Comparison of ENCODE assay signal across 10 cellular contexts in the genomic region with DNA sequence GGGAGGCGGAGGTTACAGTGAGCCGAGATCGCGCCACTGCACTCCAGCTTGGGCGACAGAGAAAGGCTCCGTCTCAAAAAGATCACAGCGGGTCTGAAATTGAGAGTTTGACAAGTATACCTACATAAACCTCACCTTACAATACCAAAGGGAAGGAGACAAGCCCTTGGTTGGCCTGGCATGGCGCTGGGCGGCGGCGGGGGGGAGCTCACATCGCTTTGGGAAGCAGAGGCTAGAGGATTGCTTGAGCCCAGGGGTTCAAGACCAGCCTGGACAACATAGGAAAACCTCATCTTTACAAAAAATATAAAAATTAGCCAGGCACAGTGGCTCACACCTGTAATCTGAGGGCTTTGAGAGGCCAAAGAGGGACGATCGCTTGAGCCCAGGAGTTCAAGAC. TPM values are rescaled to one million over a fixed set of nuclear protein-coding genes. Genes with fewer than 3 reads are reported as not detected.
DNase-seq lines count a peak whose midpoint lies in the region; ATAC-seq and TF ChIP-seq lines count a peak whose summit lies in the region.
"Had no signal": no experiment of that assay in that cellular context is flagged by ENCODE, and none has a peak within 500 bp of the region (broad histone marks: within the 10 kb centered on the region; RNA-seq: fewer than 3 reads in every experiment).

No MANE protein-coding gene starts in this region.

- peak overlapping the region; percentile 97 for H3K4me3 ChIP-seq in BE2C (ENCODE audit: low read depth, low read length)
- peak overlapping the region; percentile 95 for H3K4me3 ChIP-seq in HFF-Myc (replicated peaks; ENCODE audit: low read depth, low read length)

- no peaks in the 10 kb centered on the region; the same call in 1 of the 2 replicates for H3K36me3 ChIP-seq in BE2C

- H3K9me3 ChIP-seq in BE2C = no peaks in the 10 kb centered on the region

- H3K36me3 Mint-ChIP-seq in activated naive CD4-positive, alpha-beta T cell treated with anti-CD3 and anti-CD28 coated beads, Interleukin-2, amount 50 U/mL, for 72 hours = peaks cover 10% of the 10 kb centered on the region in 2 donors
- H3K36me3 Mint-ChIP-seq in memory B cell (no peaks in the 10 kb centered on the region), CD14-positive monocyte (peaks cover 0 to 4% of the 10 kb centered on the region in 2 donors)

- ATAC-seq in activated naive CD4-positive, alpha-beta T cell treated with anti-CD3 and anti-CD28 coated beads, Interleukin-2, amount 50 U/mL, for 72 hours = no peak
- no peak for ATAC-seq in memory B cell (ENCODE audit: low read depth)
- ATAC-seq in HG02571 (IDR thresholded peaks at IDR 0.05; ENCODE audit: unreplicated experiment) = no peak

- peak overlapping the region; percentile 84 to 97 for H3K27ac Mint-ChIP-seq in activated naive CD4-positive, alpha-beta T cell treated with anti-CD3 and anti-CD28 coated beads, Interleukin-2, amount 50 U/mL, for 72 hours
- H3K27ac Mint-ChIP-seq in memory B cell (no peak overlapping the region), CD14-positive monocyte (no peak overlapping the region)

- H3K9me3 Mint-ChIP-seq in activated naive CD4-positive, alpha-beta T cell treated with anti-CD3 and anti-CD28 coated beads, Interleukin-2, amount 50 U/mL, for 72 hours = no peaks in the 10 kb centered on the region
- no peaks in the 10 kb centered on the region for H3K9me3 Mint-ChIP-seq in memory B cell
- peaks cover 0 to 1% (median 0%) of the 10 kb centered on the region in 7 donors for H3K9me3 Mint-ChIP-seq in CD14-positive monocyte

- intact Hi-C loops in CD14-positive monocyte (cut with micrococcal nuclease) = loop anchor here in 1 of 2 donors (10.0 kb wide), 1 partner anchor 450 kb away; a partner anchor contains a TSS

- H3K4me1 ChIP-seq in BE2C = no peaks in the 10 kb centered on the region

- H3K27me3 Mint-ChIP-seq in memory B cell (no peaks in the 10 kb centered on the region), CD14-positive monocyte (ENCODE audit: low read depth in 3 of 3) (peaks cover 1 to 4% (median 2%) of the 10 kb centered on the region in 3 donors)

- H3K4me1 Mint-ChIP-seq in memory B cell = peaks cover 19% of the 10 kb centered on the region
- peaks cover 36% of the 10 kb centered on the region for H3K4me1 Mint-ChIP-seq in CD14-positive monocyte

- H3K4me3 Mint-ChIP-seq in memory B cell (peak overlapping the region; percentile 87), CD14-positive monocyte (no peak overlapping the region)

- H3K27me3 ChIP-seq in BE2C = no peaks in the 10 kb centered on the region

- DNase-seq in BE2C (no peak), HFF-Myc (ENCODE audit: extremely low read depth, low read depth) (no peak), memory B cell (ENCODE audit: low spot score in 2 of 2) (no peak), iPS-NIHi7 (ENCODE audit: extremely low spot score) (no peak), CD14-positive monocyte (ENCODE audit: low spot score) (no peak), NCI-H1105 (lab: John Stamatoyannopoulos, UW) (no peak)
- no peak for DNase-seq in activated naive CD4-positive, alpha-beta T cell treated with anti-CD3 and anti-CD28 coated beads, Interleukin-2, amount 50 U/mL, for 72 hours (ENCODE audit: low spot score in 2 of 2)
- DNase-seq: EL had no signal

- TF ChIP-seq CTCF in BE2C (IDR thresholded peaks at IDR 0.05; ENCODE audit: low read depth, low read length) = no peak
- no peak for TF ChIP-seq CTCF in HFF-Myc (IDR thresholded peaks at IDR 0.05; ENCODE audit: low read depth, low read length, missing control alignments)
- TF ChIP-seq CTCF in CD14-positive monocyte (IDR thresholded peaks at IDR 0.05) = no peak

RNA-seq across cellular contexts. Expression of a gene that starts 1.1 kb away (rescaled TPM):
- polyA plus RNA-seq in BE2C (2012; ENCODE audit: insufficient read depth, insufficient read length, low read depth) = 141 TPM
- total RNA-seq in activated naive CD4-positive, alpha-beta T cell treated with anti-CD3 and anti-CD28 coated beads, Interleukin-2, amount 50 U/mL, for 72 hours = 10 to 100 TPM; 43.5 to 57.2 TPM
- 100 to 1,000 TPM; 104 to 107 TPM for polyA plus RNA-seq in CD14-positive monocyte

RNA-seq across cellular contexts. Expression of a gene that starts 50.0 kb away (rescaled TPM):
- 38.0 TPM for polyA plus RNA-seq in BE2C (2012; ENCODE audit: insufficient read depth, insufficient read length, low read depth)
- total RNA-seq in activated naive CD4-positive, alpha-beta T cell treated with anti-CD3 and anti-CD28 coated beads, Interleukin-2, amount 50 U/mL, for 72 hours = 100 to 1,000 TPM; 254 to 333 TPM
- polyA plus RNA-seq in CD14-positive monocyte = 1,000 to 10,000 TPM; 1,282 to 1,362 TPM

RNA-seq across cellular contexts. Expression of a gene that starts 51.9 kb away (rescaled TPM):
- polyA plus RNA-seq in BE2C (2012; ENCODE audit: insufficient read depth, insufficient read length, low read depth) = 0.08 TPM
- total RNA-seq in activated naive CD4-positive, alpha-beta T cell treated with anti-CD3 and anti-CD28 coated beads, Interleukin-2, amount 50 U/mL, for 72 hours = under 1 TPM in 1 of 2 donors, not detected in 1; 0.11 TPM
- polyA plus RNA-seq in CD14-positive monocyte = not detected
- total RNA-seq: T-helper 2 cell treated with Interferon-gamma antibody and Interleukin-4, amounts not matched to agents 100 ng/mL and 5 ng/mL, for 36 hours had no signal

Comparison
In these comparisons a context has a peak if more than half of its experiments do, and no peak if none do; other contexts are left out.
1. H3K27ac Mint-ChIP-seq: peak in activated naive CD4-positive, alpha-beta T cell treated with anti-CD3 and anti-CD28 coated beads, Interleukin-2, amount 50 U/mL, for 72 hours (2 of 2); none in memory B cell (single experiment) and CD14-positive monocyte (0 of 7).